ENCODE assay signal across 1 cellular context in the genomic region with DNA sequence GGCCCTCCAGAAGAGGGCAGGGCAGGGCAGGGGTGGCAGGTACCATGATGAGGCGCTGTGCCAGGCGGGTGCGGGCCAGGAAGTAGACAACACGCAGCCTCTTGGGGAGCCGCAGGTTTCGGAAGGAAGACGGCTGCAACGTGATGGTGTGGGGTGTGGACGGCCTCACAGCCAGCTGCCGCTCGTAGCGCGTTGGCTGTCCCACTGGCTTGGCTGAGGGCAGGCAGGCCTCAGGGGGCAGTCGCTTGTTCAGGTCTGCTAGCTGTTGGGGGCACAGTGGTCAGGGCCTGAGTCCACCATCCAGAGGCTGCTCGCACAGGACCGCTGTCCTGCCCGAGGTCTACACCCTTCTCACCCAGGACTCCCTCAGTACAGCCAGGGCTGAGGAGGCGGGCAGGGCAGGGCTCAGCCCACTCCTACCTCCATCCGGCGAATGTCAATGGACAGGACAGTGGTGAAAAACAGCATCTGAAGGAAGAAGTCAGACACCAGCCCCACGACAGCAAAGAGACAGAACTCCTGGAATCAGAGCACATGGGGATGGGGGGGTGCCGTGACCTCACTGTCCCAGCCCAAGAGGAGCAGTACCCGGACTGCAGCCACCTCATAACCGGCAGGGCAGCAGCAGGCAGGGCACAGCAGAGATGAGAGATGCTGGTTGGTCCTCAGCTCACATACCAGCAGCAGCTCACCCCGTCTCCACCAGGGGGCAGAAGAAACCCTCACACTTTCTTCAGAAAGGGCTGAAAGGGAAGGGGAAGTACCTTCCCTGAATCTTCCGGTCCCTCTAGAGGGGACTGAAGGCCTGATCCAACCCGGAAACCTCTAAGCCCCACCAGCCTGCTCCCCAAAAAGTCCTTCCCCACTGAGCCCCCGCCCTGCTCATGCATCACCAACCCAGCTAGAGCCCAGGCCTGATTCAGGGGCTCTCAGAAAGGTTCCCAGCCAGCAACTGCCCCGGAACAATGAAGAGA.
TF ChIP-seq lines count a peak whose summit lies in the region.

No MANE protein-coding gene starts in this region.

TF ChIP-seq in K562, 482 proteins besides CTCF, POLR2A, EP300 and RAD21 (continued from another document and continues in another):
- no peak for TF ChIP-seq MAFG (tag; conservative IDR thresholded peaks at IDR 0.05)
- TF ChIP-seq ETV1 (tag; conservative IDR thresholded peaks at IDR 0.05; ENCODE audit: low read depth), result peak; percentile 73
- TF ChIP-seq ZNF24 (IDR thresholded peaks at IDR 0.05), result peak; percentile 36; the same call in 1 of the 2 replicates
- TF ChIP-seq ETV6 (IDR thresholded peaks at IDR 0.05; ENCODE audit: borderline replicate concordance in 1 of 2, low read depth in 2 of 2, low read length in 1 of 2), result peak in 1 of 2 experiments; percentile 58; a peak in 2 of 4 replicates
- 0 out of 2 replicates have a peak, but pooled peaks have one; percentile 55 for TF ChIP-seq ETV6 (CRISPR knock-in tag; IDR thresholded peaks at IDR 0.05; ENCODE audit: borderline replicate concordance)
- TF ChIP-seq, protein P1, sequence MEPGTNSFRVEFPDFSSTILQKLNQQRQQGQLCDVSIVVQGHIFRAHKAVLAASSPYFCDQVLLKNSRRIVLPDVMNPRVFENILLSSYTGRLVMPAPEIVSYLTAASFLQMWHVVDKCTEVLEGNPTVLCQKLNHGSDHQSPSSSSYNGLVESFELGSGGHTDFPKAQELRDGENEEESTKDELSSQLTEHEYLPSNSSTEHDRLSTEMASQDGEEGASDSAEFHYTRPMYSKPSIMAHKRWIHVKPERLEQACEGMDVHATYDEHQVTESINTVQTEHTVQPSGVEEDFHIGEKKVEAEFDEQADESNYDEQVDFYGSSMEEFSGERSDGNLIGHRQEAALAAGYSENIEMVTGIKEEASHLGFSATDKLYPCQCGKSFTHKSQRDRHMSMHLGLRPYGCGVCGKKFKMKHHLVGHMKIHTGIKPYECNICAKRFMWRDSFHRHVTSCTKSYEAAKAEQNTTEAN (CRISPR knock-in tag; IDR thresholded peaks at IDR 0.05), result 0 out of 2 replicates have a peak, but pooled peaks have one; percentile 34
- TF ChIP-seq, protein P2, sequence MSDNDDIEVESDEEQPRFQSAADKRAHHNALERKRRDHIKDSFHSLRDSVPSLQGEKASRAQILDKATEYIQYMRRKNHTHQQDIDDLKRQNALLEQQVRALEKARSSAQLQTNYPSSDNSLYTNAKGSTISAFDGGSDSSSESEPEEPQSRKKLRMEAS (CRISPR knock-in tag; IDR thresholded peaks at IDR 0.05), result peak; percentile 49; the same call in 1 of the 2 replicates
- TF ChIP-seq KAT8 (IDR thresholded peaks at IDR 0.05; ENCODE audit: low read depth), result 0 out of 2 replicates have a peak, but pooled peaks have one; percentile 68
- peak; percentile 14; the same call in 1 of the 2 replicates for TF ChIP-seq PHF8 (IDR thresholded peaks at IDR 0.05; ENCODE audit: borderline replicate concordance, low read length)
- no peak for TF ChIP-seq BRCA1 (IDR thresholded peaks at IDR 0.05)
- peak; percentile 58; the same call in 1 of the 2 replicates for TF ChIP-seq BRCA1 (CRISPR knock-in tag; IDR thresholded peaks at IDR 0.05)
- 0 out of 2 replicates have a peak, but pooled peaks have one; percentile 55 for TF ChIP-seq SP1 (CRISPR knock-in tag; IDR thresholded peaks at IDR 0.05)
- TF ChIP-seq, protein P3, sequence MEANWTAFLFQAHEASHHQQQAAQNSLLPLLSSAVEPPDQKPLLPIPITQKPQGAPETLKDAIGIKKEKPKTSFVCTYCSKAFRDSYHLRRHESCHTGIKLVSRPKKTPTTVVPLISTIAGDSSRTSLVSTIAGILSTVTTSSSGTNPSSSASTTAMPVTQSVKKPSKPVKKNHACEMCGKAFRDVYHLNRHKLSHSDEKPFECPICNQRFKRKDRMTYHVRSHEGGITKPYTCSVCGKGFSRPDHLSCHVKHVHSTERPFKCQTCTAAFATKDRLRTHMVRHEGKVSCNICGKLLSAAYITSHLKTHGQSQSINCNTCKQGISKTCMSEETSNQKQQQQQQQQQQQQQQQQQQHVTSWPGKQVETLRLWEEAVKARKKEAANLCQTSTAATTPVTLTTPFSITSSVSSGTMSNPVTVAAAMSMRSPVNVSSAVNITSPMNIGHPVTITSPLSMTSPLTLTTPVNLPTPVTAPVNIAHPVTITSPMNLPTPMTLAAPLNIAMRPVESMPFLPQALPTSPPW (CRISPR knock-in tag; IDR thresholded peaks at IDR 0.05), result peak; percentile 38
- no peak for TF ChIP-seq ZNF589 (CRISPR knock-in tag; IDR thresholded peaks at IDR 0.05; ENCODE audit: low read depth)
- no peak for TF ChIP-seq ZNF134 (CRISPR knock-in tag; conservative IDR thresholded peaks at IDR 0.05)
- peak in 1 of 2 experiments; percentile 53; a peak in 1 of 3 replicates for TF ChIP-seq CBX3 (IDR thresholded peaks at IDR 0.05; ENCODE audit: borderline replicate concordance in 1 of 2, low read length in 2 of 2)
- TF ChIP-seq, protein P4, sequence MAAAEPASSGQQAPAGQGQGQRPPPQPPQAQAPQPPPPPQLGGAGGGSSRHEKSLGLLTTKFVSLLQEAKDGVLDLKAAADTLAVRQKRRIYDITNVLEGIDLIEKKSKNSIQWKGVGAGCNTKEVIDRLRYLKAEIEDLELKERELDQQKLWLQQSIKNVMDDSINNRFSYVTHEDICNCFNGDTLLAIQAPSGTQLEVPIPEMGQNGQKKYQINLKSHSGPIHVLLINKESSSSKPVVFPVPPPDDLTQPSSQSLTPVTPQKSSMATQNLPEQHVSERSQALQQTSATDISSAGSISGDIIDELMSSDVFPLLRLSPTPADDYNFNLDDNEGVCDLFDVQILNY (CRISPR knock-in tag; IDR thresholded peaks at IDR 0.05), result 0 out of 2 replicates have a peak, but pooled peaks have one; percentile 47
- peak; percentile 61; the same call in 1 of the 2 replicates for TF ChIP-seq ZNF384 (IDR thresholded peaks at IDR 0.05; ENCODE audit: low read depth, low read length)
- TF ChIP-seq, protein P5, sequence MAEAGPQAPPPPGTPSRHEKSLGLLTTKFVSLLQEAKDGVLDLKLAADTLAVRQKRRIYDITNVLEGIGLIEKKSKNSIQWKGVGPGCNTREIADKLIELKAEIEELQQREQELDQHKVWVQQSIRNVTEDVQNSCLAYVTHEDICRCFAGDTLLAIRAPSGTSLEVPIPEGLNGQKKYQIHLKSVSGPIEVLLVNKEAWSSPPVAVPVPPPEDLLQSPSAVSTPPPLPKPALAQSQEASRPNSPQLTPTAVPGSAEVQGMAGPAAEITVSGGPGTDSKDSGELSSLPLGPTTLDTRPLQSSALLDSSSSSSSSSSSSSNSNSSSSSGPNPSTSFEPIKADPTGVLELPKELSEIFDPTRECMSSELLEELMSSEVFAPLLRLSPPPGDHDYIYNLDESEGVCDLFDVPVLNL (CRISPR knock-in tag; IDR thresholded peaks at IDR 0.05; ENCODE audit: low read depth), result no peak
- peak; percentile 87 for TF ChIP-seq GABPA (tag; conservative IDR thresholded peaks at IDR 0.05; ENCODE audit: low read depth)
- no peak for TF ChIP-seq ZNF197 (CRISPR knock-in tag; IDR thresholded peaks at IDR 0.05; ENCODE audit: low read depth)
- peak; percentile 32 to 91; a peak in 3 of 4 replicates for TF ChIP-seq RCOR1 (IDR thresholded peaks at IDR 0.05; ENCODE audit: borderline replicate concordance in 1 of 2, low read depth in 2 of 2, low read length in 2 of 2)
- TF ChIP-seq TAF15 (IDR thresholded peaks at IDR 0.05; ENCODE audit: low read depth, low read length), result no peak
- TF ChIP-seq, protein P6, sequence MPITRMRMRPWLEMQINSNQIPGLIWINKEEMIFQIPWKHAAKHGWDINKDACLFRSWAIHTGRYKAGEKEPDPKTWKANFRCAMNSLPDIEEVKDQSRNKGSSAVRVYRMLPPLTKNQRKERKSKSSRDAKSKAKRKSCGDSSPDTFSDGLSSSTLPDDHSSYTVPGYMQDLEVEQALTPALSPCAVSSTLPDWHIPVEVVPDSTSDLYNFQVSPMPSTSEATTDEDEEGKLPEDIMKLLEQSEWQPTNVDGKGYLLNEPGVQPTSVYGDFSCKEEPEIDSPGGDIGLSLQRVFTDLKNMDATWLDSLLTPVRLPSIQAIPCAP (CRISPR knock-in tag; IDR thresholded peaks at IDR 0.05; ENCODE audit: borderline replicate concordance), result no peak
- TF ChIP-seq, protein P7, sequence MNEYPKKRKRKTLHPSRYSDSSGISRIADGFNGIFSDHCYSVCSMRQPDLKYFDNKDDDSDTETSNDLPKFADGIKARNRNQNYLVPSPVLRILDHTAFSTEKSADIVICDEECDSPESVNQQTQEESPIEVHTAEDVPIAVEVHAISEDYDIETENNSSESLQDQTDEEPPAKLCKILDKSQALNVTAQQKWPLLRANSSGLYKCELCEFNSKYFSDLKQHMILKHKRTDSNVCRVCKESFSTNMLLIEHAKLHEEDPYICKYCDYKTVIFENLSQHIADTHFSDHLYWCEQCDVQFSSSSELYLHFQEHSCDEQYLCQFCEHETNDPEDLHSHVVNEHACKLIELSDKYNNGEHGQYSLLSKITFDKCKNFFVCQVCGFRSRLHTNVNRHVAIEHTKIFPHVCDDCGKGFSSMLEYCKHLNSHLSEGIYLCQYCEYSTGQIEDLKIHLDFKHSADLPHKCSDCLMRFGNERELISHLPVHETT (CRISPR knock-in tag; conservative IDR thresholded peaks at IDR 0.05 in 1 of 2, IDR thresholded peaks at IDR 0.05 in 1 of 2), result peak; percentile 7 to 38; a peak in 1 of 4 replicates
- TF ChIP-seq, protein P8, sequence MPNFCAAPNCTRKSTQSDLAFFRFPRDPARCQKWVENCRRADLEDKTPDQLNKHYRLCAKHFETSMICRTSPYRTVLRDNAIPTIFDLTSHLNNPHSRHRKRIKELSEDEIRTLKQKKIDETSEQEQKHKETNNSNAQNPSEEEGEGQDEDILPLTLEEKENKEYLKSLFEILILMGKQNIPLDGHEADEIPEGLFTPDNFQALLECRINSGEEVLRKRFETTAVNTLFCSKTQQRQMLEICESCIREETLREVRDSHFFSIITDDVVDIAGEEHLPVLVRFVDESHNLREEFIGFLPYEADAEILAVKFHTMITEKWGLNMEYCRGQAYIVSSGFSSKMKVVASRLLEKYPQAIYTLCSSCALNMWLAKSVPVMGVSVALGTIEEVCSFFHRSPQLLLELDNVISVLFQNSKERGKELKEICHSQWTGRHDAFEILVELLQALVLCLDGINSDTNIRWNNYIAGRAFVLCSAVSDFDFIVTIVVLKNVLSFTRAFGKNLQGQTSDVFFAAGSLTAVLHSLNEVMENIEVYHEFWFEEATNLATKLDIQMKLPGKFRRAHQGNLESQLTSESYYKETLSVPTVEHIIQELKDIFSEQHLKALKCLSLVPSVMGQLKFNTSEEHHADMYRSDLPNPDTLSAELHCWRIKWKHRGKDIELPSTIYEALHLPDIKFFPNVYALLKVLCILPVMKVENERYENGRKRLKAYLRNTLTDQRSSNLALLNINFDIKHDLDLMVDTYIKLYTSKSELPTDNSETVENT (CRISPR knock-in tag; IDR thresholded peaks at IDR 0.05), result no peak
- TF ChIP-seq NEUROD1 (IDR thresholded peaks at IDR 0.05; ENCODE audit: borderline replicate concordance, low read depth, low read length, partially characterized antibody), result no peak
- no peak for TF ChIP-seq SRSF1 (IDR thresholded peaks at IDR 0.05; ENCODE audit: low read depth, low read length)
- 0 out of 2 replicates have a peak, but pooled peaks have one; percentile 22 for TF ChIP-seq PHF21A (IDR thresholded peaks at IDR 0.05; ENCODE audit: borderline replicate concordance, low read depth)
- TF ChIP-seq TAF1 (IDR thresholded peaks at IDR 0.05; ENCODE audit: control insufficient read depth, extremely low read depth, insufficient read depth, low read length, severe bottlenecking), result peak; percentile 3
- TF ChIP-seq ZNF224 (CRISPR knock-in tag; IDR thresholded peaks at IDR 0.05), result peak; percentile 41; the same call in 1 of the 2 replicates
- TF ChIP-seq, protein P9, sequence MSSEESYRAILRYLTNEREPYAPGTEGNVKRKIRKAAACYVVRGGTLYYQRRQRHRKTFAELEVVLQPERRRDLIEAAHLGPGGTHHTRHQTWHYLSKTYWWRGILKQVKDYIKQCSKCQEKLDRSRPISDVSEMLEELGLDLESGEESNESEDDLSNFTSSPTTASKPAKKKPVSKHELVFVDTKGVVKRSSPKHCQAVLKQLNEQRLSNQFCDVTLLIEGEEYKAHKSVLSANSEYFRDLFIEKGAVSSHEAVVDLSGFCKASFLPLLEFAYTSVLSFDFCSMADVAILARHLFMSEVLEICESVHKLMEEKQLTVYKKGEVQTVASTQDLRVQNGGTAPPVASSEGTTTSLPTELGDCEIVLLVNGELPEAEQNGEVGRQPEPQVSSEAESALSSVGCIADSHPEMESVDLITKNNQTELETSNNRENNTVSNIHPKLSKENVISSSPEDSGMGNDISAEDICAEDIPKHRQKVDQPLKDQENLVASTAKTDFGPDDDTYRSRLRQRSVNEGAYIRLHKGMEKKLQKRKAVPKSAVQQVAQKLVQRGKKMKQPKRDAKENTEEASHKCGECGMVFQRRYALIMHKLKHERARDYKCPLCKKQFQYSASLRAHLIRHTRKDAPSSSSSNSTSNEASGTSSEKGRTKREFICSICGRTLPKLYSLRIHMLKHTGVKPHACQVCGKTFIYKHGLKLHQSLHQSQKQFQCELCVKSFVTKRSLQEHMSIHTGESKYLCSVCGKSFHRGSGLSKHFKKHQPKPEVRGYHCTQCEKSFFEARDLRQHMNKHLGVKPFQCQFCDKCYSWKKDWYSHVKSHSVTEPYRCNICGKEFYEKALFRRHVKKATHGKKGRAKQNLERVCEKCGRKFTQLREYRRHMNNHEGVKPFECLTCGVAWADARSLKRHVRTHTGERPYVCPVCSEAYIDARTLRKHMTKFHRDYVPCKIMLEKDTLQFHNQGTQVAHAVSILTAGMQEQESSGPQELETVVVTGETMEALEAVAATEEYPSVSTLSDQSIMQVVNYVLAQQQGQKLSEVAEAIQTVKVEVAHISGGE (CRISPR knock-in tag; IDR thresholded peaks at IDR 0.05), result peak in 2 of 3 experiments; percentile 73 to 94; a peak in 4 of 6 replicates
- TF ChIP-seq CHCHD3 (CRISPR knock-in tag; IDR thresholded peaks at IDR 0.05), result no peak
- TF ChIP-seq, protein P10, sequence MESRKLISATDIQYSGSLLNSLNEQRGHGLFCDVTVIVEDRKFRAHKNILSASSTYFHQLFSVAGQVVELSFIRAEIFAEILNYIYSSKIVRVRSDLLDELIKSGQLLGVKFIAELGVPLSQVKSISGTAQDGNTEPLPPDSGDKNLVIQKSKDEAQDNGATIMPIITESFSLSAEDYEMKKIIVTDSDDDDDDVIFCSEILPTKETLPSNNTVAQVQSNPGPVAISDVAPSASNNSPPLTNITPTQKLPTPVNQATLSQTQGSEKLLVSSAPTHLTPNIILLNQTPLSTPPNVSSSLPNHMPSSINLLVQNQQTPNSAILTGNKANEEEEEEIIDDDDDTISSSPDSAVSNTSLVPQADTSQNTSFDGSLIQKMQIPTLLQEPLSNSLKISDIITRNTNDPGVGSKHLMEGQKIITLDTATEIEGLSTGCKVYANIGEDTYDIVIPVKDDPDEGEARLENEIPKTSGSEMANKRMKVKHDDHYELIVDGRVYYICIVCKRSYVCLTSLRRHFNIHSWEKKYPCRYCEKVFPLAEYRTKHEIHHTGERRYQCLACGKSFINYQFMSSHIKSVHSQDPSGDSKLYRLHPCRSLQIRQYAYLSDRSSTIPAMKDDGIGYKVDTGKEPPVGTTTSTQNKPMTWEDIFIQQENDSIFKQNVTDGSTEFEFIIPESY (CRISPR knock-in tag; IDR thresholded peaks at IDR 0.05), result peak; percentile 61
- peak; percentile 94; the same call in 1 of the 2 replicates for TF ChIP-seq XRCC5 (IDR thresholded peaks at IDR 0.05; ENCODE audit: low read depth, low read length)
- peak; percentile 73; the same call in 1 of the 2 replicates for TF ChIP-seq ELF2 (CRISPR knock-in tag; IDR thresholded peaks at IDR 0.05)
- peak; percentile 77 for TF ChIP-seq JUND (IDR thresholded peaks at IDR 0.05; ENCODE audit: borderline replicate concordance, low read depth, low read length)
- TF ChIP-seq JUND (tag; IDR thresholded peaks at IDR 0.05; ENCODE audit: borderline replicate concordance, low read depth, low read length), result no peak; the same call in 2 of the 3 replicates
